1 cellular context compared by ENCODE assay signal in genomic region chr10:132499367-132499685, GRCh38.
TF ChIP-seq lines count a peak whose summit lies in the region.

No MANE protein-coding gene starts in this region.

TF ChIP-seq in HepG2, 621 proteins besides CTCF, POLR2A, EP300 and RAD21 (continued from another document):
- TF ChIP-seq, protein P1, sequence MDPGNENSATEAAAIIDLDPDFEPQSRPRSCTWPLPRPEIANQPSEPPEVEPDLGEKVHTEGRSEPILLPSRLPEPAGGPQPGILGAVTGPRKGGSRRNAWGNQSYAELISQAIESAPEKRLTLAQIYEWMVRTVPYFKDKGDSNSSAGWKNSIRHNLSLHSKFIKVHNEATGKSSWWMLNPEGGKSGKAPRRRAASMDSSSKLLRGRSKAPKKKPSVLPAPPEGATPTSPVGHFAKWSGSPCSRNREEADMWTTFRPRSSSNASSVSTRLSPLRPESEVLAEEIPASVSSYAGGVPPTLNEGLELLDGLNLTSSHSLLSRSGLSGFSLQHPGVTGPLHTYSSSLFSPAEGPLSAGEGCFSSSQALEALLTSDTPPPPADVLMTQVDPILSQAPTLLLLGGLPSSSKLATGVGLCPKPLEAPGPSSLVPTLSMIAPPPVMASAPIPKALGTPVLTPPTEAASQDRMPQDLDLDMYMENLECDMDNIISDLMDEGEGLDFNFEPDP (CRISPR knock-in tag; conservative IDR thresholded peaks at IDR 0.05), result 0 out of 2 replicates have a peak, but pooled peaks have one; percentile 20
- TF ChIP-seq PCBP2 (optimal IDR thresholded peaks at IDR 0.05; ENCODE audit: low read depth, low read length, poor library complexity, severe bottlenecking), result no peak
